In genomic region chr16:71540-72341, GRCh38 we compare ENCODE assay signal across 1 cellular context.
TF ChIP-seq lines count a peak whose summit lies in the region.

No MANE protein-coding gene starts in this region.

TF ChIP-seq in A549, 52 proteins besides CTCF, POLR2A, EP300 and RAD21 (continued from another document):
- no peak for TF ChIP-seq USF2 (IDR thresholded peaks at IDR 0.05)
- TF ChIP-seq CBX2 (IDR thresholded peaks at IDR 0.05; ENCODE audit: borderline replicate concordance, low read depth): no peak
TF ChIP-seq in A549: peak in this region for 1.
